In genomic region chr4:120843840-120844527, GRCh38 we compare ENCODE assay signal across 8 cellular contexts.
DNase-seq lines count a peak whose midpoint lies in the region; ATAC-seq and TF ChIP-seq lines count a peak whose summit lies in the region.

No MANE protein-coding gene starts in this region.

- peak; percentile 42 for DNase-seq in ELF-1 (ENCODE audit: low read depth, low spot score)
- no peak for DNase-seq in astrocyte of the cerebellum (ENCODE audit: low read depth)
- peak; percentile 22 for DNase-seq in medulla oblongata (ENCODE audit: extremely low spot score)
- DNase-seq in stimulated activated CD4-positive, alpha-beta T cell treated with anti-CD3 and anti-CD28 coated beads, Interleukin-12 subunit alpha, Interleukin-12 subunit beta, amount 100 ng/mL, for 4 hours: no peak
- DNase-seq in NCI-H1092 (lab: John Stamatoyannopoulos, UW): no peak
- DNase-seq in stomach: no peak
- no peak for DNase-seq in activated CD8-positive, alpha-beta memory T cell treated with anti-CD3 and anti-CD28 coated beads, Interleukin-2, amount 10 ng/mL, durations not matched to agents 7 days and 5 days

- CTCF ChIA-PET in activated CD8-positive, alpha-beta memory T cell treated with anti-CD3 and anti-CD28 coated beads, Interleukin-2, amount 10 ng/mL, durations not matched to agents 7 days and 5 days (lab: Charles Lee): interaction anchor here (0.8 to 1.2 kb wide), 4 partner anchors 9 to 124 kb away, joined by 3 to 4 read pairs (median 4); no protein-coding TSS in a partner anchor

- no peak overlapping the region for H3K4me3 ChIP-seq in astrocyte of the cerebellum (ENCODE audit: low read depth, low read length)
- H3K4me3 ChIP-seq in stomach: no peak overlapping the region

- H3K36me3 ChIP-seq in stomach: peaks cover 0 to 1% (median under 1%) of the 10 kb centered on the region in 4 donors

- no peaks in the 10 kb centered on the region for H3K27me3 ChIP-seq in stomach

- intact Hi-C loops in stomach (cut with DNase I; ENCODE audit: low total_unique reads): no loop called here

- TF ChIP-seq POLR2A in stomach (IDR thresholded peaks at IDR 0.05): no peak

- ATAC-seq in HG03097 (IDR thresholded peaks at IDR 0.05; ENCODE audit: low FRiP score, unreplicated experiment): peak; percentile 6
- ATAC-seq in activated CD8-positive, alpha-beta memory T cell treated with anti-CD3 and anti-CD28 coated beads, Interleukin-2, amount 10 ng/mL, durations not matched to agents 7 days and 5 days: no peak

- in situ Hi-C loops in astrocyte of the cerebellum (cut with HindIII; ENCODE audit: low sequenced_read_pairs): no loop called here

- H3K27ac ChIP-seq in stomach: no peak overlapping the region

- H3K9me3 ChIP-seq in stomach: no peaks in the 10 kb centered on the region

- H3K27me3 Mint-ChIP-seq in activated CD8-positive, alpha-beta memory T cell treated with anti-CD3 and anti-CD28 coated beads, Interleukin-2, amount 10 ng/mL, durations not matched to agents 7 days and 5 days: peaks cover 7% of the 10 kb centered on the region

- H3K27ac Mint-ChIP-seq in activated CD8-positive, alpha-beta memory T cell treated with anti-CD3 and anti-CD28 coated beads, Interleukin-2, amount 10 ng/mL, durations not matched to agents 7 days and 5 days: no peak overlapping the region

- H3K36me3 Mint-ChIP-seq in activated CD8-positive, alpha-beta memory T cell treated with anti-CD3 and anti-CD28 coated beads, Interleukin-2, amount 10 ng/mL, durations not matched to agents 7 days and 5 days: no peaks in the 10 kb centered on the region

- no peak overlapping the region for H3K4me3 Mint-ChIP-seq in activated CD8-positive, alpha-beta memory T cell treated with anti-CD3 and anti-CD28 coated beads, Interleukin-2, amount 10 ng/mL, durations not matched to agents 7 days and 5 days

- peaks cover 0 to 9% (median 2%) of the 10 kb centered on the region in 4 donors for H3K4me1 ChIP-seq in stomach

- TF ChIP-seq CTCF in astrocyte of the cerebellum (IDR thresholded peaks at IDR 0.05; ENCODE audit: low read depth, low read length, missing control alignments) (peak; percentile 15), stomach (IDR thresholded peaks at IDR 0.05) (no peak)

- no peak for TF ChIP-seq EP300 in stomach (IDR thresholded peaks at IDR 0.05)

- 83 to 94% (median 89%) methylated on average over 7 of the region's 7 CpGs for WGBS in stomach, 5 donors

- H3K9me3 Mint-ChIP-seq in activated CD8-positive, alpha-beta memory T cell treated with anti-CD3 and anti-CD28 coated beads, Interleukin-2, amount 10 ng/mL, durations not matched to agents 7 days and 5 days (ENCODE audit: low read depth): no peaks in the 10 kb centered on the region

- H3K4me1 Mint-ChIP-seq in activated CD8-positive, alpha-beta memory T cell treated with anti-CD3 and anti-CD28 coated beads, Interleukin-2, amount 10 ng/mL, durations not matched to agents 7 days and 5 days: peaks cover 14% of the 10 kb centered on the region

Comparison
In these comparisons a context has a peak if more than half of its experiments do, and no peak if none do; other contexts are left out.
1. DNase-seq: peak in ELF-1 (single experiment) and medulla oblongata (single experiment); none in astrocyte of the cerebellum (single experiment), stimulated activated CD4-positive, alpha-beta T cell treated with anti-CD3 and anti-CD28 coated beads, Interleukin-12 subunit alpha, Interleukin-12 subunit beta, amount 100 ng/mL, for 4 hours (single experiment), NCI-H1092 (single experiment), stomach (single experiment) and activated CD8-positive, alpha-beta memory T cell treated with anti-CD3 and anti-CD28 coated beads, Interleukin-2, amount 10 ng/mL, durations not matched to agents 7 days and 5 days (single experiment).